8 cellular contexts compared by ENCODE assay signal in the genomic region with DNA sequence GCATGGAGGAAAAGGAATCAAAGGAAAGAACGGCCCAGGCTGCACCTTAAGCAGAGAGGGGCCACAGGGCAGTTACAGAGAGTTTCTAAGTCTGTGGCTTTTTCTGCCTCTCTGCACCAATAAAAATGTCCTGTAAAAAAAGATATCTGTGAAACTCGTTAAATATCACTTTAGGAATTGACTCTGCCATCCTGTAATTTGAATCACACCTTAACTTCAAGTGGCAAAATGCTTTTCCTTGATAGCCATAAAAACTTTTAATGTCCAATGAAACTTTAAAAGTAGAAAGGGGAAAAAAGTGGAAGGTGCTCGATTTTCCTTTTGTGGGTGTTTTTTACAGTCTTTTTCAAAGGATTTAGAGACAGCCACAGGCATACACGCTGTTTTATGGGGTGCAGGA.
"Had no signal": no experiment of that assay in that cellular context is flagged by ENCODE, and none has a peak within 500 bp of the region (broad histone marks: within the 10 kb centered on the region; RNA-seq: fewer than 3 reads in every experiment).

No MANE protein-coding gene starts in this region.

- H3K36me3 ChIP-seq: HAP-1 had no signal

- H2AFZ ChIP-seq: GM23248 had no signal

- H3K4me1 Mint-ChIP-seq: H9 had no signal

- H3K27ac ChIP-seq: GM23248 had no signal

- DNase-seq: GM23248, GOT3, H7, H9, HCEC 1CT, HFFc6 had no signal

- H3K27ac Mint-ChIP-seq: H9, HFFc6 had no signal

- H3K9me3 Mint-ChIP-seq: H9, HFFc6 had no signal

- H3K9me3 ChIP-seq: HAP-1 had no signal

- H3K4me1 ChIP-seq: HAP-1 had no signal

- H3K4me3 ChIP-seq: GM23248, HAP-1 had no signal

- H3K4me3 Mint-ChIP-seq: H9, HFFc6 had no signal

- ATAC-seq: HCT116 had no signal
